ENCODE assay signal across 17 cellular contexts in the genomic region with DNA sequence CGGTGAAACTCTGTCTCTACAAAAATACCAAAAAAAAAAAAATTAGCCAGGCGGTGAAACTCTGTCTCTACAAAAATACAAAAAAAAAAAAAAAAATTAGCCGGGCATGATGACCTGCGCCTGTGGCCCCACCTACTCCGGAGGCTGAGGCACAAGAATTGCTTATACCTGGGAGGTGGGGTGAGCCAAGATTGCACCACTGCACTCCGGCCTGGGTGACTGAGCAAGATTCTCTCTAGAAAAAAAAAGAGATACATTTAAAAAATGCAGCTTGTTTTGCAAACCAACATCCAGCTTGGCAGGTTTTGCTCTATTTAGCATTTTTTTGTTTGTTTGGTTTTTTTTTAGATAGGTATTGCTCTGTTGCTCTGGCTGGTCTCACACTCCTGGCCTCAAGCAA. TPM values are rescaled to one million over a fixed set of nuclear protein-coding genes. Genes with fewer than 3 reads are reported as not detected.
DNase-seq lines count a peak whose midpoint lies in the region; ATAC-seq and TF ChIP-seq lines count a peak whose summit lies in the region.
"Had no signal": no experiment of that assay in that cellular context is flagged by ENCODE, and none has a peak within 500 bp of the region (broad histone marks: within the 10 kb centered on the region; RNA-seq: fewer than 3 reads in every experiment).

No MANE protein-coding gene starts in this region.

- no peak overlapping the region for H3K4me3 ChIP-seq in RWPE2 (ENCODE audit: severe bottlenecking)
- no peak overlapping the region for H3K4me3 ChIP-seq in trophoblast cell (ENCODE audit: low read depth, low read length)
- H3K4me3 ChIP-seq in mesenchymal stem cell (ENCODE audit: insufficient read depth in 1 of 2, low read depth in 1 of 2, low read length in 2 of 2) = no peak overlapping the region
- no peak overlapping the region for H3K4me3 ChIP-seq in stomach
- H3K4me3 ChIP-seq: GM12878, GM23248 had no signal

- H3K23ac ChIP-seq in trophoblast cell (ENCODE audit: low read length) (no peak overlapping the region), mesenchymal stem cell (ENCODE audit: low read length in 2 of 2) (no peak overlapping the region)

- H2BK120ac ChIP-seq in trophoblast cell (ENCODE audit: insufficient read depth, low read length, poor library complexity) (peak overlapping the region; percentile 82), mesenchymal stem cell (ENCODE audit: low read depth, low read length) (no peak overlapping the region)

- H2AK5ac ChIP-seq in trophoblast cell (ENCODE audit: low read length) (no peak overlapping the region), mesenchymal stem cell (ENCODE audit: low read length, severe bottlenecking) (no peak overlapping the region)

- H4K12ac ChIP-seq in trophoblast cell (ENCODE audit: low read depth, low read length) = no peak overlapping the region

- H2BK5ac ChIP-seq in trophoblast cell (ENCODE audit: low read depth, low read length, poor library complexity) = peak overlapping the region; percentile 84
- no peak overlapping the region for H2BK5ac ChIP-seq in mesenchymal stem cell (ENCODE audit: low read depth, low read length, poor library complexity, severe bottlenecking)

- TF ChIP-seq RAD21 in Ishikawa (IDR thresholded peaks at IDR 0.05; ENCODE audit: low read depth) = no peak

- no peak overlapping the region for H2BK15ac ChIP-seq in mesenchymal stem cell (ENCODE audit: low read depth, poor library complexity, severe bottlenecking)

- H3K4me2 ChIP-seq in trophoblast cell (ENCODE audit: low read length) = no peak overlapping the region
- H3K4me2 ChIP-seq in mesenchymal stem cell (ENCODE audit: low read length, poor library complexity, severe bottlenecking) = no peak overlapping the region

- no peak overlapping the region for H4K8ac ChIP-seq in trophoblast cell (ENCODE audit: low read depth, low read length)
- H4K8ac ChIP-seq in mesenchymal stem cell (ENCODE audit: low read length) = no peak overlapping the region

- H3K36me3 ChIP-seq in RWPE2 (ENCODE audit: low read depth) = no peaks in the 10 kb centered on the region
- no peaks in the 10 kb centered on the region for H3K36me3 ChIP-seq in trophoblast cell (ENCODE audit: control insufficient read depth in 1 of 2, insufficient read depth in 2 of 2, low read length in 2 of 2)
- H3K36me3 ChIP-seq in mesenchymal stem cell (ENCODE audit: control insufficient read depth in 1 of 2, insufficient read depth in 2 of 2, low read depth in 1 of 2, low read length in 2 of 2) = no peaks in the 10 kb centered on the region
- H3K36me3 ChIP-seq in stomach = no peaks in the 10 kb centered on the region

- H3K27ac ChIP-seq in RWPE2 (ENCODE audit: poor library complexity, severe bottlenecking) (no peak overlapping the region), trophoblast cell (ENCODE audit: low read depth, low read length) (peak overlapping the region; percentile 72), mesenchymal stem cell (ENCODE audit: low read length, poor library complexity, severe bottlenecking) (no peak overlapping the region), stomach (no peak overlapping the region)
- H3K27ac ChIP-seq: GM23248, HL-60 had no signal

- intact Hi-C loops in stomach (cut with DNase I; ENCODE audit: low total_unique reads) = no loop called here

- no peak for TF ChIP-seq POLR2A in stomach (IDR thresholded peaks at IDR 0.05)

- peak overlapping the region; percentile 60 for H3K14ac ChIP-seq in trophoblast cell (ENCODE audit: low read length)
- H3K14ac ChIP-seq in mesenchymal stem cell (ENCODE audit: low read length in 2 of 2) = no peak overlapping the region

- H3K27me3 ChIP-seq in RWPE2 (ENCODE audit: insufficient read depth, poor library complexity, severe bottlenecking) (no peaks in the 10 kb centered on the region), trophoblast cell (ENCODE audit: insufficient read depth, low read length) (no peaks in the 10 kb centered on the region), mesenchymal stem cell (ENCODE audit: control insufficient read depth in 1 of 2, insufficient read depth in 1 of 2, low read length in 2 of 2) (peaks cover 0 to 2% of the 10 kb centered on the region in 2 experiments), stomach (no peaks in the 10 kb centered on the region)

- 0 out of 2 replicates have a peak, but pooled peaks have one; percentile 28 for TF ChIP-seq EP300 in Ishikawa (IDR thresholded peaks at IDR 0.05; ENCODE audit: borderline replicate concordance)
- no peak for TF ChIP-seq EP300 in stomach (IDR thresholded peaks at IDR 0.05)

- no peaks in the 10 kb centered on the region for H3K4me1 ChIP-seq in RWPE2 (ENCODE audit: insufficient read depth, poor library complexity, severe bottlenecking)
- H3K4me1 ChIP-seq in trophoblast cell (ENCODE audit: control insufficient read depth in 1 of 2, insufficient read depth in 2 of 2, low read length in 2 of 2) = peaks cover 15 to 23% of the 10 kb centered on the region in 2 experiments
- H3K4me1 ChIP-seq in mesenchymal stem cell (ENCODE audit: control insufficient read depth, insufficient read depth, low read depth, low read length) = peaks cover 7% of the 10 kb centered on the region
- H3K4me1 ChIP-seq in stomach = peaks cover 8 to 9% (median 9%) of the 10 kb centered on the region in 4 donors

- no peak overlapping the region for H3K4ac ChIP-seq in trophoblast cell (ENCODE audit: low read depth, low read length)
- H3K4ac ChIP-seq in mesenchymal stem cell (ENCODE audit: low read depth in 1 of 2, low read length in 2 of 2) = no peak overlapping the region

- H3K9me3 ChIP-seq in RWPE2 (ENCODE audit: severe bottlenecking) = no peaks in the 10 kb centered on the region
- H3K9me3 ChIP-seq in trophoblast cell (ENCODE audit: insufficient read depth, low read depth, low read length) = no peaks in the 10 kb centered on the region
- H3K9me3 ChIP-seq in mesenchymal stem cell (ENCODE audit: control insufficient read depth, low read length) = no peaks in the 10 kb centered on the region
- no peaks in the 10 kb centered on the region for H3K9me3 ChIP-seq in stomach

- H2BK12ac ChIP-seq in trophoblast cell (ENCODE audit: low read length) (peak overlapping the region; percentile 88), mesenchymal stem cell (ENCODE audit: low read length in 2 of 2) (no peak overlapping the region)

- WGBS in trophoblast cell (ENCODE audit: extremely low coverage, insufficient coverage, insufficient read length) = no CpG with 5 or more reads among the region's 6 CpGs
- WGBS in mesenchymal stem cell = 97% methylated on average over 5 of the region's 6 CpGs
- WGBS in stomach, 5 donors = 73 to 81% (median 78%) methylated on average over 6 of the region's 6 CpGs

- no peak for TF ChIP-seq CTCF in RWPE2 (IDR thresholded peaks at IDR 0.05; ENCODE audit: poor library complexity, severe bottlenecking)
- TF ChIP-seq CTCF in stomach (IDR thresholded peaks at IDR 0.05) = no peak

- H4K91ac ChIP-seq in trophoblast cell (ENCODE audit: low read depth, low read length) (peak overlapping the region; percentile 93), mesenchymal stem cell (ENCODE audit: low read length) (no peak overlapping the region)

- no peak overlapping the region for H2AFZ ChIP-seq in trophoblast cell (ENCODE audit: insufficient read depth, low read length, poor library complexity)
- H2AFZ ChIP-seq in mesenchymal stem cell (ENCODE audit: low read depth, low read length) = no peak overlapping the region
- H2AFZ ChIP-seq: GM23248 had no signal

- H3K9ac ChIP-seq in trophoblast cell (ENCODE audit: low read length) = no peak overlapping the region
- H3K9ac ChIP-seq in mesenchymal stem cell (ENCODE audit: low read length) = no peak overlapping the region
- H3K9ac ChIP-seq: GM23248 had no signal

- ATAC-seq in RWPE2 (ENCODE audit: low read depth) = peak; percentile 55; the same call in 1 of the 3 replicates
- ATAC-seq: GM12878, HCT116 had no signal

- DNase-seq in RWPE2 (ENCODE audit: low spot score) = no peak
- peak; percentile 61 for DNase-seq in islet precursor cell
- DNase-seq in trophoblast cell = peak; percentile 96 to 97
- DNase-seq in mesenchymal stem cell = no peak
- DNase-seq in stimulated activated CD4-positive, alpha-beta T cell treated with anti-CD3 and anti-CD28 coated beads, Interleukin-4, amount 100 ng/mL, for 1 hour = no peak
- no peak for DNase-seq in NK-92 treated with Interleukin-12 subunit alpha and Interleukin-12 subunit beta, amount 100 ng/mL, for 24 hours (lab: John Stamatoyannopoulos, UW)
- no peak for DNase-seq in stomach
- DNase-seq: C1 segment of cervical spinal cord; Calu3; CD4-positive, alpha-beta T cell; DMS79; GM23248 had no signal

- H3K79me2 ChIP-seq in trophoblast cell (ENCODE audit: control insufficient read depth, insufficient read depth, low read length, poor library complexity) = peaks cover 3% of the 10 kb centered on the region

- H3K79me1 ChIP-seq in trophoblast cell (ENCODE audit: low read length) (peaks cover 20% of the 10 kb centered on the region), mesenchymal stem cell (replicated peaks; ENCODE audit: low read length, poor library complexity, severe bottlenecking) (peaks cover 2% of the 10 kb centered on the region)

- H3K18ac ChIP-seq in trophoblast cell (ENCODE audit: low read length) = no peak overlapping the region
- no peak overlapping the region for H3K18ac ChIP-seq in mesenchymal stem cell (ENCODE audit: low read depth in 1 of 2, low read length in 2 of 2)

RNA-seq across cellular contexts. Expression of gene PGPEP1, which starts 6.7 kb away (rescaled TPM):
- 46.5 and 56.5 TPM in 2 replicates for polyA plus RNA-seq in trophoblast cell (2013)
- 69.3 TPM for polyA plus RNA-seq in mesenchymal stem cell (2013, experiment 1 of 2)
- 64.4 TPM for polyA plus RNA-seq in mesenchymal stem cell (2013, experiment 2 of 2)
- 10 to 100 TPM in 4 of 5 donors, 1 to 10 TPM in 1; 8.0 to 58.9 (median 22.9) TPM for total RNA-seq in stomach
- polyA plus RNA-seq in stomach = 10 to 100 TPM in 2 of 3 donors, 1 to 10 TPM in 1; 8.4 to 40.0 (median 31.8) TPM

RNA-seq across cellular contexts. Expression of gene LSM4, which starts 10.8 kb away (rescaled TPM):
- polyA plus RNA-seq in trophoblast cell (2013) = 216 and 223 TPM in 2 replicates
- polyA plus RNA-seq in mesenchymal stem cell (2013, experiment 1 of 2) = 97.6 TPM
- polyA plus RNA-seq in mesenchymal stem cell (2013, experiment 2 of 2) = 98.6 TPM
- total RNA-seq in stomach = 100 to 1,000 TPM in 2 of 5 donors, 10 to 100 TPM in 3; 24.1 to 185 (median 98.6) TPM
- polyA plus RNA-seq in stomach = 100 to 1,000 TPM; 114 to 181 (median 173) TPM

RNA-seq across cellular contexts. Expression of gene JUND, which starts 52.3 kb away (rescaled TPM):
- polyA plus RNA-seq in trophoblast cell (2013) = 224 and 256 TPM in 2 replicates
- 173 TPM for polyA plus RNA-seq in mesenchymal stem cell (2013, experiment 1 of 2)
- 178 TPM for polyA plus RNA-seq in mesenchymal stem cell (2013, experiment 2 of 2)
- total RNA-seq in stomach = 1,000 to 10,000 TPM in 2 of 5 donors, 100 to 1,000 TPM in 3; 118 to 1,659 (median 737) TPM
- 100 to 1,000 TPM in 2 of 3 donors, 10 to 100 TPM in 1; 78.6 to 272 (median 102) TPM for polyA plus RNA-seq in stomach

RNA-seq across cellular contexts. Expression of gene GDF15, which starts 52.3 kb away (rescaled TPM):
- polyA plus RNA-seq in trophoblast cell (2013) = 182 and 198 TPM in 2 replicates
- polyA plus RNA-seq in mesenchymal stem cell (2013, experiment 1 of 2) = 355 TPM
- 348 TPM for polyA plus RNA-seq in mesenchymal stem cell (2013, experiment 2 of 2)
- 100 to 1,000 TPM in 1 of 5 donors, 10 to 100 TPM in 4; 17.3 to 102 (median 46.9) TPM for total RNA-seq in stomach
- polyA plus RNA-seq in stomach = 100 to 1,000 TPM in 1 of 3 donors, 10 to 100 TPM in 2; 14.2 to 134 (median 44.5) TPM
- total RNA-seq: B cell; CD4-positive, alpha-beta T cell had no signal

RNA-seq across cellular contexts. Expression of gene IQCN, which starts 59.4 kb away (rescaled TPM):
- polyA plus RNA-seq in trophoblast cell (2013) = 1.7 and 1.8 TPM in 2 replicates
- 0.30 TPM for polyA plus RNA-seq in mesenchymal stem cell (2013, experiment 1 of 2)
- polyA plus RNA-seq in mesenchymal stem cell (2013, experiment 2 of 2) = 0.33 TPM
- 10 to 100 TPM in 1 of 5 donors, 1 to 10 TPM in 3, not detected in 1; 2.4 to 35.7 (median 4.0) TPM for total RNA-seq in stomach
- polyA plus RNA-seq in stomach = 1 to 10 TPM; 1.4 to 2.7 (median 2.6) TPM

Comparison
In these comparisons a context has a peak if more than half of its experiments do, and no peak if none do; other contexts are left out.
1. DNase-seq: peak in islet precursor cell (single experiment) and trophoblast cell (2 of 2); none in RWPE2 (single experiment), mesenchymal stem cell (single experiment), stimulated activated CD4-positive, alpha-beta T cell treated with anti-CD3 and anti-CD28 coated beads, Interleukin-4, amount 100 ng/mL, for 1 hour (single experiment), NK-92 treated with Interleukin-12 subunit alpha and Interleukin-12 subunit beta, amount 100 ng/mL, for 24 hours (single experiment) and stomach (single experiment).